9 cellular contexts compared by ENCODE assay signal in genomic region chr12:8242881-8243681, GRCh38. TPM values are rescaled to one million over a fixed set of nuclear protein-coding genes. Genes with fewer than 3 reads are reported as not detected.
DNase-seq lines count a peak whose midpoint lies in the region; ATAC-seq and TF ChIP-seq lines count a peak whose summit lies in the region.
"Not testable (repeated sequence)": the region's sequence is repeated elsewhere in the genome, so short reads cannot be mapped to it uniquely, and the experiment has no call there.
"Had no signal": no experiment of that assay in that cellular context is flagged by ENCODE, and none has a peak within 500 bp of the region (broad histone marks: within the 10 kb centered on the region; RNA-seq: fewer than 3 reads in every experiment).

No MANE protein-coding gene starts in this region.

- H3K4me1 ChIP-seq in mesodermal cell (ENCODE audit: control insufficient read depth, insufficient read depth, low read length, poor library complexity, severe bottlenecking): not testable (repeated sequence)

- TF ChIP-seq CTCF in endothelial cell (IDR thresholded peaks at IDR 0.05; ENCODE audit: unreplicated experiment): not testable (repeated sequence)

- not testable (repeated sequence) for H3K27me3 Mint-ChIP-seq in IgD-negative memory B cell; endothelial cell (ENCODE audit: unreplicated experiment)

- ATAC-seq in GM21447 (IDR thresholded peaks at IDR 0.05; ENCODE audit: unreplicated experiment): peak; percentile 82

- not testable (repeated sequence) for H3K4me1 Mint-ChIP-seq in IgD-negative memory B cell; endothelial cell (ENCODE audit: unreplicated experiment)

- H3K27ac ChIP-seq in mesodermal cell (ENCODE audit: low read depth, low read length, severe bottlenecking): peak overlapping the region; percentile 84

- not testable (repeated sequence) for H3K36me3 ChIP-seq in mesodermal cell (ENCODE audit: control insufficient read depth, insufficient read depth, low read length)

- not testable (repeated sequence) for H3K9me3 ChIP-seq in mesodermal cell (ENCODE audit: control insufficient read depth, low read length)

- H3K36me3 Mint-ChIP-seq in IgD-negative memory B cell; endothelial cell (ENCODE audit: low read depth, unreplicated experiment): not testable (repeated sequence)

- peak overlapping the region; percentile 67 for H3K4me3 ChIP-seq in mesodermal cell (ENCODE audit: extremely low read depth, insufficient read depth, low read length, poor library complexity, severe bottlenecking)

- peak; percentile 90 for DNase-seq in COLO668 (lab: John Stamatoyannopoulos, UW; ENCODE audit: unreplicated experiment)
- peak; percentile 98 for DNase-seq in OCI-M1 (lab: John Stamatoyannopoulos, UW)
- peak; percentile 99 for DNase-seq in activated T-cell treated with anti-CD3 and anti-CD28 coated beads for 24 hours (ENCODE audit: low read depth)
- DNase-seq in endothelial cell (ENCODE audit: low spot score): peak; percentile 100
- DNase-seq in stimulated activated CD8-positive, alpha-beta memory T cell treated with anti-CD3 and anti-CD28 coated beads, Interleukin-12 subunit alpha, Interleukin-12 subunit beta, amount 100 ng/mL, for 24 hours (ENCODE audit: extremely low read depth): peak; percentile 94

- H3K4me3 Mint-ChIP-seq in IgD-negative memory B cell (peak overlapping the region; percentile 92 to 99 (median 98)), endothelial cell (ENCODE audit: unreplicated experiment) (peak overlapping the region; percentile 89)

- peak overlapping the region; percentile 95 to 99 (median 96) for H3K27ac Mint-ChIP-seq in IgD-negative memory B cell
- not testable (repeated sequence) for H3K27ac Mint-ChIP-seq in endothelial cell (ENCODE audit: unreplicated experiment)

- H3K9me3 Mint-ChIP-seq in IgD-negative memory B cell; endothelial cell (ENCODE audit: unreplicated experiment): not testable (repeated sequence)

- WGBS in mesodermal cell (ENCODE audit: insufficient coverage in 2 of 2), 2 experiments: 2 to 3% methylated on average over 21 to 30 of the region's 56 CpGs

RNA-seq across cellular contexts. Expression of gene FAM90A1, which starts 15.7 kb away (rescaled TPM):
- not detected for polyA plus RNA-seq in IgD-negative memory B cell
- total RNA-seq in endothelial cell (ENCODE audit: unreplicated experiment): not detected
- polyA plus RNA-seq in mesodermal cell (2013, experiment 1 of 2): not detected
- polyA plus RNA-seq in mesodermal cell (2013, experiment 2 of 2): not detected
- total RNA-seq: T-helper 1 cell treated with Interleukin-12 subunit alpha and Interleukin-12 subunit beta and Interleukin-4 antibody, amounts not matched to agents 30 ng/mL and 1 ng/mL, for 36 hours had no signal

Comparison
In these comparisons a context has a peak if more than half of its experiments do, and no peak if none do; other contexts are left out.
1. Peak in every context shown above with its lines: DNase-seq, ATAC-seq, H3K4me3 ChIP-seq and H3K27ac ChIP-seq.